ENCODE assay signal across 19 cellular contexts in the genomic region with DNA sequence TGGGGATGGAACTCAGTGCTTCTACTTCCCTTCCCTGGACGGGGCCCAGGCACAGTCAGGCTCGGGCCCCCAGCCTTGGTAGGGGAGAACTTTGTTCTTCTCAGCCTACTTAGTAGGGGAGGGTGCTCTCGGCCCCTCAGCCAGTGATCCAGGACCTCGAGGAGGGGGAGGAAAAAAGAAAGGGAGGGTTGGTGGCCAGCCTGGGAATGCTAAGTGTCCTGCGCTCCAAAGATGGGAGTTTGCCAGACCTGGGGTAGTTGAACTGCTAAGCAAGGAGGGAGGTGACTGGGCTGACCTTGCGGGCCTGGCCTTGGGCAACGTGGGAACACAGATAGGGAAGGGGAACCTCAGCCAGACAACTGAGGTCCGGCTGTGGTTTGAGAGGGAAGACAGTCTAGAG. TPM values are rescaled to one million over a fixed set of nuclear protein-coding genes. Genes with fewer than 3 reads are reported as not detected.
DNase-seq lines count a peak whose midpoint lies in the region; ATAC-seq, FAIRE-seq and TF ChIP-seq lines count a peak whose summit lies in the region.
"Had no signal": no experiment of that assay in that cellular context is flagged by ENCODE, and none has a peak within 500 bp of the region (broad histone marks: within the 10 kb centered on the region; RNA-seq: fewer than 3 reads in every experiment).

No MANE protein-coding gene starts in this region.

- intact Hi-C loops in HepG2 (cut with micrococcal nuclease; ENCODE audit: unreplicated experiment) = no loop called here
- intact Hi-C loops in right lobe of liver (cut with DNase I) = no loop called here

- BruUV-seq in HepG2 (replicated peaks; lab: Mats Ljungman, UMichigan) = no TSS peak

- 42% methylated on average over 8 of the region's 8 CpGs for WGBS in HepG2 (ENCODE audit: low lambda C conversion rate)
- 50% methylated on average over 4 of the region's 8 CpGs for WGBS in right lobe of liver (ENCODE audit: insufficient coverage, low coverage, low lambda C conversion rate, missing lambda C conversion rate)
- 61 to 68% methylated on average over 6 to 7 of the region's 8 CpGs for WGBS in upper lobe of left lung, 2 donors

- H3K27me3 Mint-ChIP-seq in neural crest cell (ENCODE audit: low read depth) = no peaks in the 10 kb centered on the region
- peaks cover 14% of the 10 kb centered on the region for H3K27me3 Mint-ChIP-seq in activated CD8-positive, alpha-beta memory T cell treated with anti-CD3 and anti-CD28 coated beads, Interleukin-2, amount 10 ng/mL, durations not matched to agents 7 days and 5 days

- no peak for FAIRE-seq in HepG2 (lab: Jason Lieb, UNC)

- no peak overlapping the region for H3K4me2 ChIP-seq in HepG2 (ENCODE audit: low read depth, low read length)

- H3K9me3 ChIP-seq in HepG2 (ENCODE audit: low read length) (no peaks in the 10 kb centered on the region), right lobe of liver (no peaks in the 10 kb centered on the region), upper lobe of left lung (no peaks in the 10 kb centered on the region)
- H3K9me3 ChIP-seq: colonic mucosa, sigmoid colon had no signal

- peak overlapping the region; percentile 76 for H3K27ac Mint-ChIP-seq in neural crest cell (ENCODE audit: unreplicated experiment)
- H3K27ac Mint-ChIP-seq in activated CD8-positive, alpha-beta memory T cell treated with anti-CD3 and anti-CD28 coated beads, Interleukin-2, amount 10 ng/mL, durations not matched to agents 7 days and 5 days = no peak overlapping the region
- H3K27ac Mint-ChIP-seq: activated CD8-positive, alpha-beta T cell treated with anti-CD3 and anti-CD28 coated beads, Interleukin-2, amount 10 ng/mL, durations not matched to agents 7 days and 5 days had no signal

- DNase-seq in HepG2 (ENCODE audit: low spot score) (no peak), right lobe of liver (no peak), neural crest cell (ENCODE audit: low read depth, low spot score) (no peak), upper lobe of left lung (no peak)
- no peak for DNase-seq in activated CD8-positive, alpha-beta memory T cell treated with anti-CD3 and anti-CD28 coated beads, Interleukin-2, amount 10 ng/mL, durations not matched to agents 7 days and 5 days
- DNase-seq: activated CD8-positive, alpha-beta T cell treated with anti-CD3 and anti-CD28 coated beads, Interleukin-2, amount 10 ng/mL, durations not matched to agents 7 days and 5 days; amniotic stem cell; colonic mucosa; foreskin melanocyte; naive thymus-derived CD4-positive, alpha-beta T cell; sigmoid colon; stimulated activated CD4-positive, alpha-beta T cell treated with anti-CD3 and anti-CD28 coated beads, Interleukin-1b, Interleukin-23, amount 100 ng/mL, for 48 hours; T-helper 1 cell had no signal

- no peak for TF ChIP-seq POLR2A in HepG2 (IDR thresholded peaks at IDR 0.05; ENCODE audit: insufficient read depth in 1 of 2, low read depth in 2 of 2, low read length in 2 of 2)
- no peak for TF ChIP-seq POLR2A in right lobe of liver (IDR thresholded peaks at IDR 0.05)
- no peak for TF ChIP-seq POLR2A in upper lobe of left lung (IDR thresholded peaks at IDR 0.05)

- ATAC-seq in HepG2 (peak; percentile 7; the same call in 1 of the 3 replicates), right lobe of liver (no peak), upper lobe of left lung (ENCODE audit: low FRiP score in 2 of 2) (no peak), GM18868 (IDR thresholded peaks at IDR 0.05; ENCODE audit: unreplicated experiment) (no peak), HG03457 (IDR thresholded peaks at IDR 0.05; ENCODE audit: unreplicated experiment) (no peak)
- ATAC-seq in activated CD8-positive, alpha-beta memory T cell treated with anti-CD3 and anti-CD28 coated beads, Interleukin-2, amount 10 ng/mL, durations not matched to agents 7 days and 5 days = no peak
- ATAC-seq: activated CD8-positive, alpha-beta T cell treated with anti-CD3 and anti-CD28 coated beads, Interleukin-2, amount 10 ng/mL, durations not matched to agents 7 days and 5 days; HCT116; naive thymus-derived CD4-positive, alpha-beta T cell; WTC11 had no signal

- in situ Hi-C loops in HepG2 (cut with HindIII; ENCODE audit: extremely low pct_ligation_motif_present, low pct_unique_long_range_greater_than_20kb) = no loop called here

- TF ChIP-seq RAD21 in HepG2 (CRISPR knock-in tag; IDR thresholded peaks at IDR 0.05) = no peak

- H3K79me2 ChIP-seq in HepG2 (ENCODE audit: insufficient read depth, low read length) = no peaks in the 10 kb centered on the region

- H4K20me1 ChIP-seq in HepG2 (ENCODE audit: insufficient read depth, low read length) = no peaks in the 10 kb centered on the region

- H3K9me3 Mint-ChIP-seq in neural crest cell = no peaks in the 10 kb centered on the region
- no peaks in the 10 kb centered on the region for H3K9me3 Mint-ChIP-seq in activated CD8-positive, alpha-beta memory T cell treated with anti-CD3 and anti-CD28 coated beads, Interleukin-2, amount 10 ng/mL, durations not matched to agents 7 days and 5 days (ENCODE audit: low read depth)
- H3K9me3 Mint-ChIP-seq: naive thymus-derived CD4-positive, alpha-beta T cell; WTC11 had no signal

- no peak overlapping the region for H3K4me3 ChIP-seq in HepG2 (replicated peaks in 1 of 3; ENCODE audit: insufficient read depth in 1 of 3, low read depth in 2 of 3, low read length in 3 of 3)
- no peak overlapping the region for H3K4me3 ChIP-seq in right lobe of liver
- no peak overlapping the region for H3K4me3 ChIP-seq in upper lobe of left lung
- H3K4me3 ChIP-seq: colonic mucosa, sigmoid colon had no signal

- CTCF ChIA-PET in HepG2 (lab: Yijun Ruan, JAX; ENCODE audit: low intra/inter-chr PET ratio, low total read pairs) = interaction anchor here (2.2 kb wide), 1 partner anchor 8 kb away, joined by 5 read pairs; no protein-coding TSS in a partner anchor
- CTCF ChIA-PET in activated CD8-positive, alpha-beta memory T cell treated with anti-CD3 and anti-CD28 coated beads, Interleukin-2, amount 10 ng/mL, durations not matched to agents 7 days and 5 days (lab: Charles Lee) = interaction anchor here (1.0 to 8.8 kb wide), 4 partner anchors 7 to 65 kb away, joined by 3 to 71 read pairs (median 16); no protein-coding TSS in a partner anchor

- no peak overlapping the region for H3K9ac ChIP-seq in HepG2 (ENCODE audit: insufficient read depth, low read depth, low read length)

- TF ChIP-seq CTCF in HepG2 (CRISPR knock-in tag; IDR thresholded peaks at IDR 0.05) (no peak), right lobe of liver (IDR thresholded peaks at IDR 0.05) (no peak), neural crest cell (conservative IDR thresholded peaks at IDR 0.05) (no peak), upper lobe of left lung (IDR thresholded peaks at IDR 0.05) (no peak)

- H3K36me3 ChIP-seq in HepG2 (replicated peaks in 1 of 2; ENCODE audit: control insufficient read depth in 1 of 2, insufficient read depth in 2 of 2, low read length in 2 of 2) (no peaks in the 10 kb centered on the region), right lobe of liver (no peaks in the 10 kb centered on the region), upper lobe of left lung (peaks cover 0 to 16% (median 0%) of the 10 kb centered on the region in 4 donors)
- H3K36me3 ChIP-seq: colonic mucosa, sigmoid colon had no signal

- peak overlapping the region; percentile 82 for H3K4me3 Mint-ChIP-seq in neural crest cell
- H3K4me3 Mint-ChIP-seq in activated CD8-positive, alpha-beta memory T cell treated with anti-CD3 and anti-CD28 coated beads, Interleukin-2, amount 10 ng/mL, durations not matched to agents 7 days and 5 days = no peak overlapping the region
- H3K4me3 Mint-ChIP-seq: activated CD8-positive, alpha-beta T cell treated with anti-CD3 and anti-CD28 coated beads, Interleukin-2, amount 10 ng/mL, durations not matched to agents 7 days and 5 days; naive thymus-derived CD4-positive, alpha-beta T cell; WTC11 had no signal

- no peak overlapping the region for H3K27ac ChIP-seq in HepG2 (ENCODE audit: extremely low read length, insufficient read depth, low read length)
- no peak overlapping the region for H3K27ac ChIP-seq in right lobe of liver
- H3K27ac ChIP-seq in cingulate gyrus (ENCODE audit: low read depth, low read length) = peak overlapping the region; percentile 90
- H3K27ac ChIP-seq in upper lobe of left lung = peak overlapping the region in 3 of 4 donors; percentile 14 to 86 (median 38)
- H3K27ac ChIP-seq: colonic mucosa, sigmoid colon had no signal

- TF ChIP-seq EP300 in HepG2 (IDR thresholded peaks at IDR 0.05; ENCODE audit: low read depth in 2 of 2, low read length in 2 of 2) = no peak
- no peak for TF ChIP-seq EP300 in HepG2 (CRISPR knock-in tag; IDR thresholded peaks at IDR 0.05; ENCODE audit: borderline replicate concordance)
- no peak for TF ChIP-seq EP300 in upper lobe of left lung (IDR thresholded peaks at IDR 0.05)

- no peaks in the 10 kb centered on the region for H3K27me3 ChIP-seq in HepG2 (ENCODE audit: control insufficient read depth in 1 of 2, insufficient read depth in 2 of 2, low read length in 2 of 2)
- no peaks in the 10 kb centered on the region for H3K27me3 ChIP-seq in right lobe of liver
- H3K27me3 ChIP-seq in upper lobe of left lung = no peaks in the 10 kb centered on the region
- H3K27me3 ChIP-seq: colonic mucosa had no signal

- no peaks in the 10 kb centered on the region for H3K36me3 Mint-ChIP-seq in neural crest cell (ENCODE audit: low read depth)
- no peaks in the 10 kb centered on the region for H3K36me3 Mint-ChIP-seq in activated CD8-positive, alpha-beta memory T cell treated with anti-CD3 and anti-CD28 coated beads, Interleukin-2, amount 10 ng/mL, durations not matched to agents 7 days and 5 days
- H3K36me3 Mint-ChIP-seq: WTC11 had no signal

- POLR2A ChIA-PET in HepG2 (lab: Yijun Ruan, JAX) = interaction anchor here (1.1 to 1.2 kb wide), 3 partner anchors 17 to 95 kb away, joined by 3 read pairs; no protein-coding TSS in a partner anchor

- H3K4me1 ChIP-seq in HepG2 (ENCODE audit: insufficient read depth, low read length) (peaks cover 73% of the 10 kb centered on the region), right lobe of liver (peaks cover 0 to 11% (median 0%) of the 10 kb centered on the region in 4 donors), upper lobe of left lung (peaks cover 59 to 74% (median 64%) of the 10 kb centered on the region in 4 donors)

- H3K4me1 Mint-ChIP-seq in neural crest cell = peaks cover 60% of the 10 kb centered on the region
- H3K4me1 Mint-ChIP-seq in activated CD8-positive, alpha-beta memory T cell treated with anti-CD3 and anti-CD28 coated beads, Interleukin-2, amount 10 ng/mL, durations not matched to agents 7 days and 5 days = no peaks in the 10 kb centered on the region
- H3K4me1 Mint-ChIP-seq: WTC11 had no signal

- H2AFZ ChIP-seq in HepG2 (ENCODE audit: low read length) = no peak overlapping the region

RNA-seq across cellular contexts. Expression of a gene that starts 12.2 kb away (rescaled TPM):
- total RNA-seq in HepG2 (2016; rRNA removed; fragmentation: Illumina TruSeq; extraction: Trizol) (2.8 and 5.9 TPM in 2 replicates), right lobe of liver (1 to 10 TPM; 1.8 to 4.2 (median 3.4) TPM), neural crest cell (56.6 and 58.5 TPM in 2 replicates), upper lobe of left lung (10 to 100 TPM; 34.6 to 89.3 (median 40.4) TPM)
- 1.1 and 2.0 TPM in 2 replicates for total RNA-seq in HepG2 (2016; cell fraction: cytosol; rRNA removed; fragmentation: Illumina TruSeq; extraction: Trizol; ENCODE audit: low read depth)
- total RNA-seq in HepG2 (2016; cell fraction: insoluble cytoplasmic fraction; rRNA removed; fragmentation: Illumina TruSeq; extraction: Trizol) = 2.8 and 5.0 TPM in 2 replicates
- total RNA-seq in HepG2 (2016; cell fraction: membrane; rRNA removed; fragmentation: Illumina TruSeq; extraction: Trizol) = 3.1 and 3.2 TPM in 2 replicates
- 7.2 and 8.0 TPM in 2 replicates for total RNA-seq in HepG2 (2016; cell fraction: nucleus; rRNA removed; fragmentation: Illumina TruSeq; extraction: Trizol)
- polyA plus RNA-seq in HepG2 (2011; rRNA removed) = 2.7 and 3.3 TPM in 2 replicates
- 1.8 and 2.1 TPM in 2 replicates for polyA plus RNA-seq in HepG2 (2011; cell fraction: cytosol; rRNA removed)
- polyA plus RNA-seq in HepG2 (2011; cell fraction: nucleus; rRNA removed) = 5.0 and 7.4 TPM in 2 replicates
- polyA plus RNA-seq in HepG2 (2012) = 2.3 and 3.3 TPM in 2 replicates
- 0.83 and 1.3 TPM in 2 replicates for polyA plus RNA-seq in HepG2 (2016; cell fraction: cytosol; fragmentation: Illumina TruSeq; extraction: Trizol; ENCODE audit: low read depth)
- polyA plus RNA-seq in HepG2 (2016; cell fraction: insoluble cytoplasmic fraction; fragmentation: Illumina TruSeq; extraction: Trizol; ENCODE audit: low read depth) = 2.4 and 5.1 TPM in 2 replicates
- 2.8 and 3.2 TPM in 2 replicates for polyA plus RNA-seq in HepG2 (2016; cell fraction: membrane; fragmentation: Illumina TruSeq; extraction: Trizol; ENCODE audit: low read depth)
- 14.1 and 15.0 TPM in 2 replicates for polyA plus RNA-seq in HepG2 (2016; cell fraction: nucleus; fragmentation: Illumina TruSeq; extraction: Trizol; ENCODE audit: insufficient read depth, low read depth)
- polyA minus RNA-seq in HepG2 (2011; rRNA and poly(A)+ RNA removed; ENCODE audit: low replicate concordance) = 4.0 and 29.5 TPM in 2 replicates
- 1.8 and 1.9 TPM in 2 replicates for polyA minus RNA-seq in HepG2 (2011; cell fraction: cytosol; rRNA and poly(A)+ RNA removed)
- 2.4 and 2.8 TPM in 2 replicates for polyA minus RNA-seq in HepG2 (2011; cell fraction: nucleus; rRNA and poly(A)+ RNA removed)
- 10 to 100 TPM in 1 of 2 experiments, 1 to 10 TPM in 1; 7.3 to 19.9 TPM for total RNA-seq in activated CD8-positive, alpha-beta memory T cell treated with anti-CD3 and anti-CD28 coated beads, Interleukin-2, amount 10 ng/mL, durations not matched to agents 7 days and 5 days

RNA-seq across cellular contexts. Expression of a gene that starts 27.5 kb away (rescaled TPM):
- total RNA-seq in HepG2 (2016; rRNA removed; fragmentation: Illumina TruSeq; extraction: Trizol) (1.0 and 2.7 TPM in 2 replicates), right lobe of liver (1 to 10 TPM in 1 of 6 experiments, under 1 TPM in 5; 0.37 to 1.6 (median 0.83) TPM), neural crest cell (not detected in 2 replicates), upper lobe of left lung (10 to 100 TPM in 2 of 6 donors, 1 to 10 TPM in 4; 3.1 to 17.2 (median 8.4) TPM)
- 0.79 and 1.1 TPM in 2 replicates for total RNA-seq in HepG2 (2016; cell fraction: cytosol; rRNA removed; fragmentation: Illumina TruSeq; extraction: Trizol; ENCODE audit: low read depth)
- 1.1 and 2.2 TPM in 2 replicates for total RNA-seq in HepG2 (2016; cell fraction: insoluble cytoplasmic fraction; rRNA removed; fragmentation: Illumina TruSeq; extraction: Trizol)
- 1.0 and 1.5 TPM in 2 replicates for total RNA-seq in HepG2 (2016; cell fraction: membrane; rRNA removed; fragmentation: Illumina TruSeq; extraction: Trizol)
- total RNA-seq in HepG2 (2016; cell fraction: nucleus; rRNA removed; fragmentation: Illumina TruSeq; extraction: Trizol) = 2.3 and 2.7 TPM in 2 replicates
- polyA plus RNA-seq in HepG2 (2011; rRNA removed) = 11.8 and 13.6 TPM in 2 replicates
- polyA plus RNA-seq in HepG2 (2011; cell fraction: cytosol; rRNA removed) = 10.8 and 11.2 TPM in 2 replicates
- polyA plus RNA-seq in HepG2 (2011; cell fraction: nucleus; rRNA removed) = 21.1 and 23.7 TPM in 2 replicates
- polyA plus RNA-seq in HepG2 (2012) = 5.8 and 8.1 TPM in 2 replicates
- 0.49 and 0.54 TPM in 2 replicates for polyA plus RNA-seq in HepG2 (2016; cell fraction: cytosol; fragmentation: Illumina TruSeq; extraction: Trizol; ENCODE audit: low read depth)
- 1.3 TPM in 2 replicates for polyA plus RNA-seq in HepG2 (2016; cell fraction: insoluble cytoplasmic fraction; fragmentation: Illumina TruSeq; extraction: Trizol; ENCODE audit: low read depth)
- 0.65 and 1.0 TPM in 2 replicates for polyA plus RNA-seq in HepG2 (2016; cell fraction: membrane; fragmentation: Illumina TruSeq; extraction: Trizol; ENCODE audit: low read depth)
- 5.4 and 6.5 TPM in 2 replicates for polyA plus RNA-seq in HepG2 (2016; cell fraction: nucleus; fragmentation: Illumina TruSeq; extraction: Trizol; ENCODE audit: insufficient read depth, low read depth)
- 0.91 and 31.9 TPM in 2 replicates for polyA minus RNA-seq in HepG2 (2011; rRNA and poly(A)+ RNA removed; ENCODE audit: low replicate concordance)
- 4.7 and 5.3 TPM in 2 replicates for polyA minus RNA-seq in HepG2 (2011; cell fraction: cytosol; rRNA and poly(A)+ RNA removed)
- 8.9 and 10.4 TPM in 2 replicates for polyA minus RNA-seq in HepG2 (2011; cell fraction: nucleus; rRNA and poly(A)+ RNA removed)
- total RNA-seq in activated CD8-positive, alpha-beta memory T cell treated with anti-CD3 and anti-CD28 coated beads, Interleukin-2, amount 10 ng/mL, durations not matched to agents 7 days and 5 days = not detected
- total RNA-seq: MCF 10A had no signal
- polyA plus RNA-seq: naive thymus-derived CD4-positive, alpha-beta T cell had no signal

RNA-seq across cellular contexts. Expression of a gene that starts 54.0 kb away (rescaled TPM):
- total RNA-seq in HepG2 (2016; rRNA removed; fragmentation: Illumina TruSeq; extraction: Trizol) (2.7 and 3.4 TPM in 2 replicates), right lobe of liver (under 1 TPM; 0.06 to 0.37 (median 0.19) TPM), neural crest cell (0.16 and 0.32 TPM in 2 replicates), upper lobe of left lung (10 to 100 TPM in 2 of 6 donors, 1 to 10 TPM in 4; 1.2 to 15.9 (median 7.8) TPM)
- total RNA-seq in HepG2 (2016; cell fraction: cytosol; rRNA removed; fragmentation: Illumina TruSeq; extraction: Trizol; ENCODE audit: low read depth) = 0.26 and 1.5 TPM in 2 replicates
- total RNA-seq in HepG2 (2016; cell fraction: insoluble cytoplasmic fraction; rRNA removed; fragmentation: Illumina TruSeq; extraction: Trizol) = 2.4 and 2.5 TPM in 2 replicates
- total RNA-seq in HepG2 (2016; cell fraction: membrane; rRNA removed; fragmentation: Illumina TruSeq; extraction: Trizol) = 1.4 and 2.1 TPM in 2 replicates
- total RNA-seq in HepG2 (2016; cell fraction: nucleus; rRNA removed; fragmentation: Illumina TruSeq; extraction: Trizol) = 0.59 and 1.6 TPM in 2 replicates
- polyA plus RNA-seq in HepG2 (2011; rRNA removed) = 3.4 and 3.5 TPM in 2 replicates
- 2.7 and 3.1 TPM in 2 replicates for polyA plus RNA-seq in HepG2 (2011; cell fraction: cytosol; rRNA removed)
- 3.4 TPM in 2 replicates for polyA plus RNA-seq in HepG2 (2011; cell fraction: nucleus; rRNA removed)
- 4.1 and 4.4 TPM in 2 replicates for polyA plus RNA-seq in HepG2 (2012)
- 0.70 and 1.3 TPM in 2 replicates for polyA plus RNA-seq in HepG2 (2016; cell fraction: cytosol; fragmentation: Illumina TruSeq; extraction: Trizol; ENCODE audit: low read depth)
- polyA plus RNA-seq in HepG2 (2016; cell fraction: insoluble cytoplasmic fraction; fragmentation: Illumina TruSeq; extraction: Trizol; ENCODE audit: low read depth) = 2.0 and 2.4 TPM in 2 replicates
- polyA plus RNA-seq in HepG2 (2016; cell fraction: membrane; fragmentation: Illumina TruSeq; extraction: Trizol; ENCODE audit: low read depth) = 1.0 and 1.1 TPM in 2 replicates
- 1.6 and 1.8 TPM in 2 replicates for polyA plus RNA-seq in HepG2 (2016; cell fraction: nucleus; fragmentation: Illumina TruSeq; extraction: Trizol; ENCODE audit: insufficient read depth, low read depth)
- 1.2 TPM in 1 of 2 replicates, not detected in the other for polyA minus RNA-seq in HepG2 (2011; rRNA and poly(A)+ RNA removed; ENCODE audit: low replicate concordance)
- 0.99 and 1.1 TPM in 2 replicates for polyA minus RNA-seq in HepG2 (2011; cell fraction: cytosol; rRNA and poly(A)+ RNA removed)
- polyA minus RNA-seq in HepG2 (2011; cell fraction: nucleus; rRNA and poly(A)+ RNA removed) = 1.3 and 2.5 TPM in 2 replicates
- not detected for total RNA-seq in activated CD8-positive, alpha-beta memory T cell treated with anti-CD3 and anti-CD28 coated beads, Interleukin-2, amount 10 ng/mL, durations not matched to agents 7 days and 5 days
- total RNA-seq: colonic mucosa; MCF 10A; naive thymus-derived CD4-positive, alpha-beta T cell; sigmoid colon; WTC11 had no signal
- polyA plus RNA-seq: naive thymus-derived CD4-positive, alpha-beta T cell; sigmoid colon had no signal

Comparison
In these comparisons a context has a peak if more than half of its experiments do, and no peak if none do; other contexts are left out.
1. H3K27ac ChIP-seq: peak in cingulate gyrus (single experiment) and upper lobe of left lung (3 of 4); none in HepG2 (single experiment) and right lobe of liver (0 of 3).